ENCODE assay signal across 18 cellular contexts in the genomic region with DNA sequence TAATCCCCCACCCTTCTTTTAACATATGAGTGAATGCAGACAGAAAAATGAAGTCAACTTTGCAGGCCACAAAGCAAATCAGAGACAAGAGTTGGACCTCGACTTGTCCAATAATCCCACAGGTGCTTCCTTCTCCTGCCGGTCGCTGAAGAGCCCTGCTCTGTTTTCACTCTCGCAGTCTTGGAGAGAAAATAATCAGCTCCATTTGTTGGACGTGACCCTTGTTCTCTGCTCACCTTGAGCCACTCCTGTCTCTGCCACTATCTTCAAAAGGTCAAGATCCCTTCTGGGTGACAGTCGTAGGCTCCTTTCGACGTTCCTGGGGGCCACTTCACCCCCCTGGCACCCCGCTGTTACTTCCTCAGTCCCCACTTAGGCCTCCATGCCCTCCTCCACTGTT. TPM values are rescaled to one million over a fixed set of nuclear protein-coding genes. Genes with fewer than 3 reads are reported as not detected.
DNase-seq lines count a peak whose midpoint lies in the region; ATAC-seq and TF ChIP-seq lines count a peak whose summit lies in the region.
"Had no signal": no experiment of that assay in that cellular context is flagged by ENCODE, and none has a peak within 500 bp of the region (broad histone marks: within the 10 kb centered on the region; RNA-seq: fewer than 3 reads in every experiment).

No MANE protein-coding gene starts in this region.

- CTCF ChIA-PET in activated naive CD4-positive, alpha-beta T cell treated with anti-CD3 and anti-CD28 coated beads, Interleukin-2, amount 10 ng/mL, durations not matched to agents 7 days and 5 days (lab: Charles Lee): no interaction called here

- peaks cover 25% of the 10 kb centered on the region for H3K36me3 Mint-ChIP-seq in activated naive CD4-positive, alpha-beta T cell treated with anti-CD3 and anti-CD28 coated beads, Interleukin-2, amount 10 ng/mL, durations not matched to agents 7 days and 5 days
- peaks cover 37 to 55% of the 10 kb centered on the region in 2 donors for H3K36me3 Mint-ChIP-seq in activated naive CD4-positive, alpha-beta T cell treated with anti-CD3 and anti-CD28 coated beads, Interleukin-2, amount 50 U/mL, for 72 hours

- H3K36me3 ChIP-seq in RWPE2 (ENCODE audit: low read depth): peaks cover 21% of the 10 kb centered on the region
- peaks cover 0 to 5% (median 0%) of the 10 kb centered on the region in 3 donors for H3K36me3 ChIP-seq in skeletal muscle tissue (ENCODE audit: control insufficient read depth in 3 of 3, insufficient read depth in 3 of 3, low read length in 3 of 3)
- H3K36me3 ChIP-seq: stomach, uterus had no signal

- TF ChIP-seq CTCF in RWPE2 (IDR thresholded peaks at IDR 0.05; ENCODE audit: poor library complexity, severe bottlenecking): no peak

- H3K9me3 Mint-ChIP-seq in activated naive CD4-positive, alpha-beta T cell treated with anti-CD3 and anti-CD28 coated beads, Interleukin-2, amount 10 ng/mL, durations not matched to agents 7 days and 5 days: peaks cover 11% of the 10 kb centered on the region
- H3K9me3 Mint-ChIP-seq in activated naive CD4-positive, alpha-beta T cell treated with anti-CD3 and anti-CD28 coated beads, Interleukin-2, amount 50 U/mL, for 72 hours: peaks cover 7 to 12% of the 10 kb centered on the region in 2 donors

- peaks cover 16% of the 10 kb centered on the region for H3K27me3 Mint-ChIP-seq in activated naive CD4-positive, alpha-beta T cell treated with anti-CD3 and anti-CD28 coated beads, Interleukin-2, amount 10 ng/mL, durations not matched to agents 7 days and 5 days
- H3K27me3 Mint-ChIP-seq: activated T-cell treated with anti-CD3 and anti-CD28 coated beads, Interleukin-2, amount 50 U/mL, for 24 hours had no signal

- H3K27ac ChIP-seq in RWPE2 (ENCODE audit: poor library complexity, severe bottlenecking): peak overlapping the region; percentile 99
- peak overlapping the region; percentile 100 for H3K27ac ChIP-seq in epithelial cell of prostate
- peak overlapping the region; percentile 0 for H3K27ac ChIP-seq in skeletal muscle tissue (ENCODE audit: low read depth, low read length)
- H3K27ac ChIP-seq: foreskin keratinocyte had no signal

- H3K4me3 ChIP-seq in RWPE2 (ENCODE audit: severe bottlenecking) (no peak overlapping the region), skeletal muscle tissue (ENCODE audit: low read length in 3 of 3) (no peak overlapping the region)
- H3K4me3 ChIP-seq: psoas muscle, stomach, uterus had no signal

- H3K9ac ChIP-seq in skeletal muscle tissue (ENCODE audit: low read depth in 1 of 3, low read length in 3 of 3): no peak overlapping the region

- peaks cover 9% of the 10 kb centered on the region for H3K4me1 ChIP-seq in RWPE2 (ENCODE audit: insufficient read depth, poor library complexity, severe bottlenecking)
- H3K4me1 ChIP-seq in skeletal muscle tissue (ENCODE audit: control insufficient read depth in 3 of 3, insufficient read depth in 3 of 3, low read length in 3 of 3): peaks cover 0 to 6% (median 3%) of the 10 kb centered on the region in 3 donors
- H3K4me1 ChIP-seq: psoas muscle, uterus had no signal

- DNase-seq in activated naive CD4-positive, alpha-beta T cell treated with anti-CD3 and anti-CD28 coated beads, Interleukin-2, amount 10 ng/mL, durations not matched to agents 7 days and 5 days: peak; percentile 5
- DNase-seq in activated naive CD4-positive, alpha-beta T cell treated with anti-CD3 and anti-CD28 coated beads, Interleukin-2, amount 50 U/mL, for 72 hours (ENCODE audit: low spot score in 2 of 2): no peak
- DNase-seq in RWPE2 (ENCODE audit: low spot score) (no peak), epithelial cell of prostate (ENCODE audit: low read depth, low spot score) (no peak), DMS114 treated with DMSO at 0.1 percent for 48 hours (lab: John Stamatoyannopoulos, UW; ENCODE audit: unreplicated experiment) (no peak), putamen (ENCODE audit: low spot score) (no peak), HuH-7.5 (ENCODE audit: low spot score) (no peak)
- DNase-seq: activated T-cell treated with anti-CD3 and anti-CD28 coated beads, Interleukin-2, amount 50 U/mL, for 24 hours; cerebellar nuclear complex; foreskin keratinocyte; NCI-H345; psoas muscle; stomach; uterus had no signal

- H3K27me3 ChIP-seq in RWPE2 (ENCODE audit: insufficient read depth, poor library complexity, severe bottlenecking): no peaks in the 10 kb centered on the region
- H3K27me3 ChIP-seq in skeletal muscle tissue (ENCODE audit: control insufficient read depth in 3 of 3, insufficient read depth in 3 of 3, low read length in 3 of 3): no peaks in the 10 kb centered on the region
- H3K27me3 ChIP-seq: foreskin keratinocyte, stomach, uterus had no signal

- ATAC-seq in activated naive CD4-positive, alpha-beta T cell treated with anti-CD3 and anti-CD28 coated beads, Interleukin-2, amount 50 U/mL, for 72 hours: no peak
- ATAC-seq in RWPE2 (ENCODE audit: low read depth): no peak
- ATAC-seq: foreskin keratinocyte, left lobe of liver, psoas muscle, Right ventricle myocardium inferior had no signal

- no peak overlapping the region for H3K27ac Mint-ChIP-seq in activated naive CD4-positive, alpha-beta T cell treated with anti-CD3 and anti-CD28 coated beads, Interleukin-2, amount 10 ng/mL, durations not matched to agents 7 days and 5 days
- H3K27ac Mint-ChIP-seq in activated naive CD4-positive, alpha-beta T cell treated with anti-CD3 and anti-CD28 coated beads, Interleukin-2, amount 50 U/mL, for 72 hours: peak overlapping the region in 1 of 2 donors; percentile 5
- H3K27ac Mint-ChIP-seq: activated T-cell treated with anti-CD3 and anti-CD28 coated beads, Interleukin-2, amount 50 U/mL, for 24 hours; T-helper 2 cell treated with Interferon-gamma antibody and Interleukin-4, amounts not matched to agents 5 μg/mL and 100 μg/mL, for 36 hours had no signal

- H3K9me3 ChIP-seq in RWPE2 (ENCODE audit: severe bottlenecking) (peaks cover 2% of the 10 kb centered on the region), skeletal muscle tissue (ENCODE audit: control insufficient read depth in 3 of 3, low read length in 3 of 3) (peaks cover 0 to 2% (median 0%) of the 10 kb centered on the region in 3 donors)
- H3K9me3 ChIP-seq: uterus had no signal

- H3K4me1 Mint-ChIP-seq in activated naive CD4-positive, alpha-beta T cell treated with anti-CD3 and anti-CD28 coated beads, Interleukin-2, amount 10 ng/mL, durations not matched to agents 7 days and 5 days: peaks cover 14% of the 10 kb centered on the region

- H3K4me3 Mint-ChIP-seq in activated naive CD4-positive, alpha-beta T cell treated with anti-CD3 and anti-CD28 coated beads, Interleukin-2, amount 10 ng/mL, durations not matched to agents 7 days and 5 days: no peak overlapping the region
- H3K4me3 Mint-ChIP-seq: activated T-cell treated with anti-CD3 and anti-CD28 coated beads, Interleukin-2, amount 50 U/mL, for 24 hours; T-helper 2 cell treated with Interferon-gamma antibody and Interleukin-4, amounts not matched to agents 5 μg/mL and 100 μg/mL, for 36 hours had no signal

RNA-seq across cellular contexts. Expression of gene KLF6, which starts 2.8 kb away (rescaled TPM):
- 100 to 1,000 TPM in 1 of 2 donors, 10 to 100 TPM in 1; 85.2 to 126 TPM for total RNA-seq in activated naive CD4-positive, alpha-beta T cell treated with anti-CD3 and anti-CD28 coated beads, Interleukin-2, amount 50 U/mL, for 72 hours
- 50.6 TPM for total RNA-seq in skeletal muscle tissue

Comparison
In these comparisons a context has a peak if more than half of its experiments do, and no peak if none do; other contexts are left out.
1. H3K27ac ChIP-seq: peak in every context shown above with its lines; median percentile 100 in epithelial cell of prostate; 99 in RWPE2; 0 in skeletal muscle tissue.